ENCODE assay signal across 31 cellular contexts in genomic region chr2:51201295-51201694, GRCh38.
"Had no signal": no experiment of that assay in that cellular context is flagged by ENCODE, and none has a peak within 500 bp of the region (broad histone marks: within the 10 kb centered on the region; RNA-seq: fewer than 3 reads in every experiment).

No MANE protein-coding gene starts in this region.

- FAIRE-seq: colon had no signal

- H3K36me3 ChIP-seq: adrenal gland, esophagus muscularis mucosa, gastrocnemius medialis, heart left ventricle had no signal

- H3K4me3 ChIP-seq: adrenal gland, body of pancreas, esophagus muscularis mucosa, gastrocnemius medialis, heart left ventricle had no signal

- H3K27me3 ChIP-seq: adrenal gland, body of pancreas, esophagus muscularis mucosa, foreskin keratinocyte, gastrocnemius medialis, heart left ventricle had no signal

- DNase-seq: activated CD4-positive, alpha-beta memory T cell treated with anti-CD3 and anti-CD28 coated beads for 36 hours; activated CD4-positive, alpha-beta T cell treated with anti-CD3 and anti-CD28 coated beads for 36 hours; activated CD4-positive, alpha-beta T cell treated with anti-CD3 and anti-CD28 coated beads, Interleukin-2, amount 10 ng/mL, durations not matched to agents 24 days and 14 days; activated CD4-positive, CD25-positive, alpha-beta regulatory T cell; activated CD4-positive, CD25-positive, alpha-beta regulatory T cell treated with anti-CD3 and anti-CD28 coated beads, Interleukin-2, amount 50 U/mL, for 72 hours; activated CD8-positive, alpha-beta memory T cell treated with anti-CD3 and anti-CD28 coated beads, Interleukin-2, amount 10 ng/mL, durations not matched to agents 7 days and 5 days; activated CD8-positive, alpha-beta memory T cell treated with anti-CD3 and anti-CD28 coated beads, Interleukin-2, amount 50 U/mL, for 4 hours; activated CD8-positive, alpha-beta T cell treated with anti-CD3 and anti-CD28 coated beads, Interleukin-2, amount 10 ng/mL, durations not matched to agents 7 days and 5 days; activated effector memory CD4-positive, alpha-beta T cell treated with anti-CD3 and anti-CD28 coated beads, Interleukin-2, amount 50 U/mL, for 16 hours; activated naive CD4-positive, alpha-beta T cell treated with anti-CD3 and anti-CD28 coated beads for 36 hours; activated naive CD8-positive, alpha-beta T cell treated with anti-CD3 and anti-CD28 coated beads for 36 hours; activated naive CD8-positive, alpha-beta T cell treated with anti-CD3 and anti-CD28 coated beads, Interleukin-2, amount 50 U/mL, for 24 hours; activated T-cell treated with anti-CD3 and anti-CD28 coated beads, Interleukin-2, amount 50 U/mL, for 1 hour; activated T-cell treated with anti-CD3 and anti-CD28 coated beads, Interleukin-2, amount 50 U/mL, for 48 hours; adrenal gland; amygdala; aorta; body of pancreas; caudate nucleus; cortex of kidney; dermis blood vessel endothelial cell; effector CD4-positive, alpha-beta T cell; effector memory CD8-positive, alpha-beta T cell; erythroblast; foreskin keratinocyte; gastrocnemius medialis; glutamatergic neuron; heart left ventricle; T-helper 2 cell had no signal

- H3K9me3 ChIP-seq: adrenal gland, body of pancreas, esophagus muscularis mucosa, gastrocnemius medialis, heart left ventricle had no signal

- H3K4me1 ChIP-seq: adrenal gland, body of pancreas, esophagus muscularis mucosa, foreskin keratinocyte, gastrocnemius medialis, heart left ventricle had no signal

- H3K27ac ChIP-seq: adrenal gland, body of pancreas, esophagus muscularis mucosa, foreskin keratinocyte, gastrocnemius medialis, heart left ventricle had no signal

- ATAC-seq: activated CD4-positive, alpha-beta T cell treated with anti-CD3 and anti-CD28 coated beads for 36 hours; activated CD8-positive, alpha-beta memory T cell treated with anti-CD3 and anti-CD28 coated beads, Interleukin-2, amount 10 ng/mL, durations not matched to agents 7 days and 5 days; activated CD8-positive, alpha-beta T cell treated with anti-CD3 and anti-CD28 coated beads, Interleukin-2, amount 10 ng/mL, durations not matched to agents 7 days and 5 days; activated naive CD8-positive, alpha-beta T cell treated with anti-CD3 and anti-CD28 coated beads, Interleukin-2, amount 50 U/mL, for 24 hours; body of pancreas; effector memory CD8-positive, alpha-beta T cell; foreskin keratinocyte; gastrocnemius medialis; heart left ventricle had no signal
